ENCODE assay signal across 12 cellular contexts in the genomic region with DNA sequence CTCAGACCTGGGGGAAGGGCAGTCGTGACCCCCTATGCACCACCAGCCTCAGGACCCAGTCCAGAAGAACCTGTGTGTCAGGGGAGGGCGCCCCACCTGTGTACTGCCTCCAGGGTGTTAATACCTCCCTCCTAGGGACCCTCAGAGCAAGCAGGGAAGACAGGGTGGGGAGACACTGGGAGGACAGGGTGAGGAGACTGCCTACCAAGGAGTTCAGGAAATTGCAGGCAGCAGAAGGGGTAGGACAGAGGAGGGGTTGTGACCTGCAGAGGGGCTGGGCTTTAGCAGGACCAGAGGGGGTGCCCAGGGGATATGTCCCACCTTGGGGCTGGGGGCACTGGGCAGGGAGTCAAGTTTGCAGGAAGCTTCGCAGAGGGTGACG.
"Had no signal": no experiment of that assay in that cellular context is flagged by ENCODE, and none has a peak within 500 bp of the region (broad histone marks: within the 10 kb centered on the region; RNA-seq: fewer than 3 reads in every experiment).

No MANE protein-coding gene starts in this region.

- H3K27ac Mint-ChIP-seq: activated CD4-positive, alpha-beta T cell treated with anti-CD3 and anti-CD28 coated beads for 36 hours; activated CD8-positive, alpha-beta T cell treated with anti-CD3 and anti-CD28 coated beads, Interleukin-2, amount 10 ng/mL, durations not matched to agents 7 days and 5 days; activated T-helper 1 cell treated with anti-CD3 and anti-CD28 coated beads, Interleukin-12 subunit alpha, Interleukin-12 subunit beta, Interleukin-2, Interleukin-4 antibody, amounts not matched to agents 30 ng/mL and 10 ng/mL and 1 ng/mL, durations not matched to agents 14 hours and 24 hours and 36 hours; stimulated activated effector memory CD8-positive, alpha-beta T cell treated with anti-CD3 and anti-CD28 coated beads, Interleukin-12 subunit alpha, Interleukin-12 subunit beta, amount 100 ng/mL, for 72 hours had no signal

- ATAC-seq: activated CD4-positive, alpha-beta T cell treated with anti-CD3 and anti-CD28 coated beads for 36 hours; activated CD8-positive, alpha-beta T cell treated with anti-CD3 and anti-CD28 coated beads, Interleukin-2, amount 10 ng/mL, durations not matched to agents 7 days and 5 days; gastroesophageal sphincter; stimulated activated effector memory CD8-positive, alpha-beta T cell treated with anti-CD3 and anti-CD28 coated beads, Interleukin-12 subunit alpha, Interleukin-12 subunit beta, amount 100 ng/mL, for 72 hours had no signal

- H3K4me1 ChIP-seq: colonic mucosa had no signal

- DNase-seq: activated CD4-positive, alpha-beta T cell treated with anti-CD3 and anti-CD28 coated beads for 36 hours; activated CD8-positive, alpha-beta T cell treated with anti-CD3 and anti-CD28 coated beads, Interleukin-2, amount 10 ng/mL, durations not matched to agents 7 days and 5 days; activated naive CD4-positive, alpha-beta T cell treated with Interleukin-2 at 50 U/mL for 16 hours; caudate nucleus; effector CD4-positive, alpha-beta T cell; kidney; substantia nigra; upper lobe of right lung had no signal

- H3K36me3 ChIP-seq: colonic mucosa, upper lobe of right lung had no signal

- FAIRE-seq: kidney had no signal

- H3K4me3 Mint-ChIP-seq: activated CD4-positive, alpha-beta T cell treated with anti-CD3 and anti-CD28 coated beads for 36 hours; activated CD8-positive, alpha-beta T cell treated with anti-CD3 and anti-CD28 coated beads, Interleukin-2, amount 10 ng/mL, durations not matched to agents 7 days and 5 days; activated T-helper 1 cell treated with anti-CD3 and anti-CD28 coated beads, Interleukin-12 subunit alpha, Interleukin-12 subunit beta, Interleukin-2, Interleukin-4 antibody, amounts not matched to agents 30 ng/mL and 10 ng/mL and 1 ng/mL, durations not matched to agents 14 hours and 24 hours and 36 hours; stimulated activated effector memory CD8-positive, alpha-beta T cell treated with anti-CD3 and anti-CD28 coated beads, Interleukin-12 subunit alpha, Interleukin-12 subunit beta, amount 100 ng/mL, for 72 hours had no signal

- H3K9me3 ChIP-seq: colonic mucosa, gastroesophageal sphincter, upper lobe of right lung had no signal

- H3K27ac ChIP-seq: colonic mucosa, gastroesophageal sphincter, upper lobe of right lung had no signal

- H3K27me3 Mint-ChIP-seq: activated CD4-positive, alpha-beta T cell treated with anti-CD3 and anti-CD28 coated beads for 36 hours had no signal

- H3K27me3 ChIP-seq: colonic mucosa, gastroesophageal sphincter, upper lobe of right lung had no signal

- H3K4me3 ChIP-seq: colonic mucosa, gastroesophageal sphincter, upper lobe of right lung had no signal

- H3K9me3 Mint-ChIP-seq: activated T-helper 1 cell treated with anti-CD3 and anti-CD28 coated beads, Interleukin-12 subunit alpha, Interleukin-12 subunit beta, Interleukin-2, Interleukin-4 antibody, amounts not matched to agents 30 ng/mL and 10 ng/mL and 1 ng/mL, durations not matched to agents 14 hours and 24 hours and 36 hours; stimulated activated effector memory CD8-positive, alpha-beta T cell treated with anti-CD3 and anti-CD28 coated beads, Interleukin-12 subunit alpha, Interleukin-12 subunit beta, amount 100 ng/mL, for 72 hours had no signal
